Comparison of ENCODE assay signal across 27 cellular contexts in genomic region chr11:99988105-99988907, GRCh38.
A peak's percentile ranks its signal among the peaks of the same experiment; 100 is the strongest.
DNase-seq lines count a peak whose midpoint lies in the region; ATAC-seq, FAIRE-seq and TF ChIP-seq lines count a peak whose summit lies in the region.
"Had no signal": no experiment of that assay in that cellular context is flagged by ENCODE, and none has a peak within 500 bp of the region (broad histone marks: within the 10 kb centered on the region; RNA-seq: fewer than 3 reads in every experiment).

No MANE protein-coding gene starts in this region.

- DNase-seq in A673 (ENCODE audit: low spot score), result peak; percentile 70
- DNase-seq in SK-N-MC (ENCODE audit: low read depth, low spot score), result peak; percentile 22
- peak; percentile 18 for DNase-seq in foreskin melanocyte
- DNase-seq in pancreas, result no peak
- no peak for DNase-seq in stimulated activated naive CD8-positive, alpha-beta T cell treated with anti-CD3 and anti-CD28 coated beads, Interleukin-15, amount 100 ng/mL, for 72 hours
- DNase-seq in KBM-7, result no peak
- DNase-seq: activated CD4-positive, alpha-beta memory T cell treated with anti-CD3 and anti-CD28 coated beads, Interleukin-2, amount 10 ng/mL, durations not matched to agents 7 days and 5 days; activated effector memory CD4-positive, alpha-beta T cell treated with anti-CD3 and anti-CD28 coated beads, Interleukin-2, amount 50 U/mL, for 16 hours; activated naive CD8-positive, alpha-beta T cell treated with anti-CD3 and anti-CD28 coated beads, Interleukin-2, amount 50 U/mL, for 24 hours; activated T-cell treated with anti-CD3 and anti-CD28 coated beads for 4 hours; C1 segment of cervical spinal cord; central memory CD4-positive, alpha-beta T cell; immature natural killer cell; lower lobe of right lung; NCI-H1092; NCI-H2029 treated with DMSO at 0.1 percent for 48 hours; NCI-H446; OCI-M1; SHP77 treated with DMSO at 0.1 percent for 48 hours had no signal

- H3K9me3 ChIP-seq in A673 (ENCODE audit: low read depth, low read length, poor library complexity, severe bottlenecking), result no peaks in the 10 kb centered on the region
- H3K9me3 ChIP-seq in SK-N-MC (ENCODE audit: low read depth, low read length), result no peaks in the 10 kb centered on the region
- H3K9me3 ChIP-seq in pancreas, result no peaks in the 10 kb centered on the region
- H3K9me3 ChIP-seq: heart right ventricle, lower lobe of right lung, neutrophil had no signal

- intact Hi-C loops in A673 (cut with micrococcal nuclease; ENCODE audit: unreplicated experiment), result no loop called here
- intact Hi-C loops in pancreas (cut with DNase I), result no loop called here

- no peak for FAIRE-seq in pancreas (lab: Jason Lieb, UNC)
- FAIRE-seq: D721Med, H54 had no signal

- peak overlapping the region; percentile 38 for H3K27ac ChIP-seq in A673 (ENCODE audit: low read depth, low read length, poor library complexity, severe bottlenecking)
- H3K27ac ChIP-seq in SK-N-MC, result peak overlapping the region; percentile 68
- peak overlapping the region in 1 of 4 donors; percentile 4 for H3K27ac ChIP-seq in pancreas
- H3K27ac ChIP-seq: lower lobe of right lung, neutrophil had no signal

- WGBS in pancreas, 2 donors, result 37 to 45% methylated on average over 3 of the region's 3 CpGs

- no peak overlapping the region for H3K4me3 Mint-ChIP-seq in stimulated activated naive CD8-positive, alpha-beta T cell treated with anti-CD3 and anti-CD28 coated beads, Interleukin-15, amount 100 ng/mL, for 72 hours
- H3K4me3 Mint-ChIP-seq: activated CD4-positive, alpha-beta memory T cell treated with anti-CD3 and anti-CD28 coated beads, Interleukin-2, amount 10 ng/mL, durations not matched to agents 7 days and 5 days; activated naive CD8-positive, alpha-beta T cell treated with anti-CD3 and anti-CD28 coated beads, Interleukin-2, amount 50 U/mL, for 24 hours; immature natural killer cell; type B pancreatic cell had no signal

- H3K4me1 ChIP-seq in A673 (ENCODE audit: insufficient read depth, low read length, poor library complexity, severe bottlenecking), result peaks cover 13% of the 10 kb centered on the region
- H3K4me1 ChIP-seq in pancreas, result peaks cover 8 to 13% (median 9%) of the 10 kb centered on the region in 3 donors
- H3K4me1 ChIP-seq: heart right ventricle, lower lobe of right lung had no signal

- no peaks in the 10 kb centered on the region for H3K4me1 Mint-ChIP-seq in stimulated activated naive CD8-positive, alpha-beta T cell treated with anti-CD3 and anti-CD28 coated beads, Interleukin-15, amount 100 ng/mL, for 72 hours
- H3K4me1 Mint-ChIP-seq: activated CD4-positive, alpha-beta memory T cell treated with anti-CD3 and anti-CD28 coated beads, Interleukin-2, amount 10 ng/mL, durations not matched to agents 7 days and 5 days; activated naive CD8-positive, alpha-beta T cell treated with anti-CD3 and anti-CD28 coated beads, Interleukin-2, amount 50 U/mL, for 24 hours; immature natural killer cell had no signal

- POLR2A ChIA-PET in A673 (lab: Charles Lee; ENCODE audit: low non-redundant PET), result no interaction called here

- TF ChIP-seq CTCF in A673 (conservative IDR thresholded peaks at IDR 0.05; ENCODE audit: low read depth, low read length) (no peak), pancreas (IDR thresholded peaks at IDR 0.05) (no peak)

- CTCF ChIA-PET in A673 (lab: Charles Lee), result no interaction called here

- BruUV-seq in A673 (replicated peaks; lab: Mats Ljungman, UMichigan), result no TSS peak

- H3K9ac ChIP-seq in SK-N-MC (ENCODE audit: insufficient read length), result no peak overlapping the region

- H3K27me3 ChIP-seq in A673 (replicated peaks; ENCODE audit: insufficient read depth, low read depth, low read length, poor library complexity), result no peaks in the 10 kb centered on the region
- H3K27me3 ChIP-seq in pancreas, result no peaks in the 10 kb centered on the region
- H3K27me3 ChIP-seq: heart right ventricle, neutrophil had no signal

- H3K27me3 Mint-ChIP-seq in stimulated activated naive CD8-positive, alpha-beta T cell treated with anti-CD3 and anti-CD28 coated beads, Interleukin-15, amount 100 ng/mL, for 72 hours, result no peaks in the 10 kb centered on the region
- H3K27me3 Mint-ChIP-seq: activated CD4-positive, alpha-beta memory T cell treated with anti-CD3 and anti-CD28 coated beads, Interleukin-2, amount 10 ng/mL, durations not matched to agents 7 days and 5 days; activated naive CD8-positive, alpha-beta T cell treated with anti-CD3 and anti-CD28 coated beads, Interleukin-2, amount 50 U/mL, for 24 hours had no signal

- H3K9me3 Mint-ChIP-seq in stimulated activated naive CD8-positive, alpha-beta T cell treated with anti-CD3 and anti-CD28 coated beads, Interleukin-15, amount 100 ng/mL, for 72 hours, result peaks cover 9 to 10% of the 10 kb centered on the region in 2 donors

- ATAC-seq in pancreas, result peak; percentile 38 to 66 (median 54)
- no peak for ATAC-seq in stimulated activated naive CD8-positive, alpha-beta T cell treated with anti-CD3 and anti-CD28 coated beads, Interleukin-15, amount 100 ng/mL, for 72 hours
- no peak for ATAC-seq in HG02678 (IDR thresholded peaks at IDR 0.05; ENCODE audit: unreplicated experiment)
- no peak for ATAC-seq in HG03460 (IDR thresholded peaks at IDR 0.05; ENCODE audit: unreplicated experiment)
- ATAC-seq: activated CD4-positive, CD25-positive, alpha-beta regulatory T cell treated with anti-CD3 and anti-CD28 coated beads, Interleukin-2, amount 50 U/mL, for 24 hours; activated naive CD8-positive, alpha-beta T cell treated with anti-CD3 and anti-CD28 coated beads, Interleukin-2, amount 50 U/mL, for 24 hours; lower lobe of right lung had no signal

- H3K4me3 ChIP-seq in A673 (ENCODE audit: low read depth, low read length, poor library complexity, severe bottlenecking) (peak overlapping the region; percentile 4), SK-N-MC (peak overlapping the region; percentile 39), pancreas (no peak overlapping the region)
- H3K4me3 ChIP-seq: heart right ventricle, lower lobe of right lung had no signal

- in situ Hi-C loops in KBM-7 (cut with MboI; ENCODE audit: low pct_unique_long_range_greater_than_20kb, low sequenced_read_pairs), result no loop called here

- H3K36me3 ChIP-seq in A673 (ENCODE audit: insufficient read depth, low read length, poor library complexity, severe bottlenecking), result no peaks in the 10 kb centered on the region
- no peaks in the 10 kb centered on the region for H3K36me3 ChIP-seq in SK-N-MC (ENCODE audit: insufficient read depth, low read length)
- no peaks in the 10 kb centered on the region for H3K36me3 ChIP-seq in pancreas
- H3K36me3 ChIP-seq: heart right ventricle, lower lobe of right lung, neutrophil had no signal

- H3K27ac Mint-ChIP-seq in stimulated activated naive CD8-positive, alpha-beta T cell treated with anti-CD3 and anti-CD28 coated beads, Interleukin-15, amount 100 ng/mL, for 72 hours, result no peak overlapping the region
- H3K27ac Mint-ChIP-seq: activated CD4-positive, alpha-beta memory T cell treated with anti-CD3 and anti-CD28 coated beads, Interleukin-2, amount 10 ng/mL, durations not matched to agents 7 days and 5 days; activated naive CD8-positive, alpha-beta T cell treated with anti-CD3 and anti-CD28 coated beads, Interleukin-2, amount 50 U/mL, for 24 hours; immature natural killer cell; type B pancreatic cell had no signal

Comparison
In these comparisons a context has a peak if more than half of its experiments do, and no peak if none do; other contexts are left out.
1. DNase-seq: peak in A673 (single experiment), SK-N-MC (single experiment) and foreskin melanocyte (single experiment); none in pancreas (0 of 6), stimulated activated naive CD8-positive, alpha-beta T cell treated with anti-CD3 and anti-CD28 coated beads, Interleukin-15, amount 100 ng/mL, for 72 hours (0 of 2) and KBM-7 (single experiment).
2. H3K4me3 ChIP-seq: peak in A673 (single experiment) and SK-N-MC (single experiment); none in pancreas (0 of 4).
3. ATAC-seq: peak in pancreas (4 of 4); none in stimulated activated naive CD8-positive, alpha-beta T cell treated with anti-CD3 and anti-CD28 coated beads, Interleukin-15, amount 100 ng/mL, for 72 hours (single experiment), HG02678 (single experiment) and HG03460 (single experiment).